In the genomic region with DNA sequence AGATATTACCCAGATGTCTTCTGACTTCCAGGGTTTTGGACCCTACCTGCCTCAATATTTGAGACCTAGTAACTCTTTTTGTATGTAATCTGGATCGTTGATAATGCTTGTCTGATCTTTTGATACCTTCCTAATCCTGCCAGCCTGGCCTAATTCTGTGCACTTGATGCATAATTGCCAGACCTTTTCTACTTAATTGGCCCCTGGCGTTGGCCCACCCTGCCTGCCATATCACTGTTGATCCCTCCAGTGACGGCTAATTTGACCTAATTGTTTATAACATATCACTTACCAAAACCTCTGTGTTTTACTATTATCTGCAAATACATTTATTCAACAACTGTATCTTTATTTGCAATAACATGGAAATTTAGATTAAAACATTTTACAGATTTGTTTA, we compare ENCODE assay signal across 14 cellular contexts. TPM values are rescaled to one million over a fixed set of nuclear protein-coding genes. Genes with fewer than 3 reads are reported as not detected.
A peak's percentile ranks its signal among the peaks of the same experiment; 100 is the strongest.
DNase-seq lines count a peak whose midpoint lies in the region; ATAC-seq and TF ChIP-seq lines count a peak whose summit lies in the region.
"Had no signal": no experiment of that assay in that cellular context is flagged by ENCODE, and none has a peak within 500 bp of the region (broad histone marks: within the 10 kb centered on the region; RNA-seq: fewer than 3 reads in every experiment).

No MANE protein-coding gene starts in this region.

- no peak for TF ChIP-seq CTCF in cardiac muscle cell (IDR thresholded peaks at IDR 0.05; ENCODE audit: low read depth, low read length)

- H3K27ac Mint-ChIP-seq in T-helper 17 cell = peak overlapping the region; percentile 11

- H3K36me3 ChIP-seq in cardiac muscle cell = no peaks in the 10 kb centered on the region
- no peaks in the 10 kb centered on the region for H3K36me3 ChIP-seq in iPS-20b (ENCODE audit: insufficient read depth, low read depth, low read length)

- H3K9me3 ChIP-seq in cardiac muscle cell (ENCODE audit: low read depth) = no peaks in the 10 kb centered on the region
- no peaks in the 10 kb centered on the region for H3K9me3 ChIP-seq in T-helper 17 cell (ENCODE audit: control insufficient read depth, low read length, poor library complexity, severe bottlenecking)
- H3K9me3 ChIP-seq in iPS-20b (ENCODE audit: insufficient read depth, low read depth, low read length) = no peaks in the 10 kb centered on the region

- H3K4me1 Mint-ChIP-seq in T-helper 17 cell = peaks cover 12% of the 10 kb centered on the region

- H3K27me3 Mint-ChIP-seq in T-helper 17 cell = no peaks in the 10 kb centered on the region

- intact Hi-C loops in Right ventricle myocardium inferior (cut with DNase I) = loop anchor here (5.0 kb wide), 1 partner anchor 39 kb away; no protein-coding TSS in a partner anchor

- H3K4me1 ChIP-seq in cardiac muscle cell (ENCODE audit: low read depth) (peaks cover 68% of the 10 kb centered on the region), iPS-20b (ENCODE audit: insufficient read depth, low read length) (peaks cover 67% of the 10 kb centered on the region)

- ATAC-seq in Right ventricle myocardium inferior (no peak), T-helper 17 cell (no peak), GM21367 (IDR thresholded peaks at IDR 0.05; ENCODE audit: unreplicated experiment) (no peak)

- H3K4me3 Mint-ChIP-seq in T-helper 17 cell = no peak overlapping the region

- DNase-seq in cardiac muscle cell (ENCODE audit: low read depth in 1 of 2, low spot score in 1 of 2) (no peak), Right ventricle myocardium inferior (ENCODE audit: missing footprints) (no peak), T-helper 17 cell (no peak), COLO668 (lab: John Stamatoyannopoulos, UW; ENCODE audit: unreplicated experiment) (no peak), iPS-NIHi7 (ENCODE audit: extremely low spot score) (no peak)
- DNase-seq: AML-193, H7, Kasumi-1, NCI-H1417 treated with DMSO at 0.1 percent for 48 hours, NCI-H2029 treated with DMSO at 0.1 percent for 48 hours, NCI-H526, PC-9 had no signal

- H3K36me3 Mint-ChIP-seq in T-helper 17 cell (ENCODE audit: low read depth) = peaks cover 5% of the 10 kb centered on the region

- peak overlapping the region; percentile 90 for H3K27ac ChIP-seq in cardiac muscle cell
- H3K27ac ChIP-seq in iPS-20b (ENCODE audit: low read length) = no peak overlapping the region
- H3K27ac ChIP-seq: PC-9 had no signal

- H3K27me3 ChIP-seq in cardiac muscle cell (no peaks in the 10 kb centered on the region), iPS-20b (ENCODE audit: insufficient read depth, low read length) (no peaks in the 10 kb centered on the region)

- H3K4me3 ChIP-seq in cardiac muscle cell = no peak overlapping the region
- no peak overlapping the region for H3K4me3 ChIP-seq in iPS-20b (ENCODE audit: low read length)
- H3K4me3 ChIP-seq: PC-9 had no signal

- peak overlapping the region; percentile 72; the same call in 1 of the 2 replicates for H3K9ac ChIP-seq in iPS-20b (ENCODE audit: low read depth, low read length)

RNA-seq across cellular contexts. Expression of a gene that starts 49.0 kb away (rescaled TPM):
- total RNA-seq in cardiac muscle cell = 29.4 and 38.7 TPM in 2 replicates
- polyA plus RNA-seq in cardiac muscle cell = 32.4 and 54.2 TPM in 2 replicates
- total RNA-seq in Right ventricle myocardium inferior = 16.8 TPM
- total RNA-seq in T-helper 17 cell = 10 to 100 TPM; 11.8 to 14.9 TPM
